Comparison of ENCODE assay signal across 1 cellular context in genomic region chr17:16352303-16352837, GRCh38.
A peak's percentile ranks its signal among the peaks of the same experiment; 100 is the strongest.
TF ChIP-seq lines count a peak whose summit lies in the region.

No MANE protein-coding gene starts in this region.

TF ChIP-seq in H1, 55 proteins besides CTCF, POLR2A, EP300 and RAD21:
- TF ChIP-seq POU5F1 (IDR thresholded peaks at IDR 0.05; ENCODE audit: low read depth, low read length) = no peak
- no peak for TF ChIP-seq PHF8 (conservative IDR thresholded peaks at IDR 0.05; ENCODE audit: low read depth, low read length)
- no peak for TF ChIP-seq SAP30 (IDR thresholded peaks at IDR 0.05; ENCODE audit: insufficient read depth, insufficient replicate concordance, low read length)
- TF ChIP-seq E2F6 (IDR thresholded peaks at IDR 0.05) = peak; percentile 74; the same call in 1 of the 2 replicates
- TF ChIP-seq JUN (IDR thresholded peaks at IDR 0.05; ENCODE audit: low read depth, low read length) = no peak
- TF ChIP-seq SP1 (IDR thresholded peaks at IDR 0.05; ENCODE audit: low read depth, low read length) = no peak
- no peak for TF ChIP-seq GTF2F1 (IDR thresholded peaks at IDR 0.05; ENCODE audit: borderline replicate concordance, low read depth, low read length)
- no peak; the same call in 1 of the 2 replicates for TF ChIP-seq RBBP5 (IDR thresholded peaks at IDR 0.05; ENCODE audit: borderline replicate concordance, low read depth, low read length)
- TF ChIP-seq EGR1 (IDR thresholded peaks at IDR 0.05; ENCODE audit: borderline replicate concordance, low read depth, low read length) = no peak
- no peak for TF ChIP-seq KDM1A (IDR thresholded peaks at IDR 0.05; ENCODE audit: borderline replicate concordance, low read length)
- no peak for TF ChIP-seq BCL11A (IDR thresholded peaks at IDR 0.05; ENCODE audit: low read depth in 2 of 2, low read length in 2 of 2)
- TF ChIP-seq EZH2 (IDR thresholded peaks at IDR 0.05; ENCODE audit: low read depth, low read length, severe bottlenecking) = no peak
- TF ChIP-seq CBX5 (IDR thresholded peaks at IDR 0.05; ENCODE audit: low read depth, low read length) = no peak
- peak; percentile 39 for TF ChIP-seq YY1 (IDR thresholded peaks at IDR 0.05; ENCODE audit: low read depth, low read length)
- no peak for TF ChIP-seq CHD1 (IDR thresholded peaks at IDR 0.05; ENCODE audit: low read depth, low read length)
- TF ChIP-seq MAFK (IDR thresholded peaks at IDR 0.05; ENCODE audit: low read depth, low read length) = no peak
- 0 out of 2 replicates have a peak, but pooled peaks have one; percentile 56 for TF ChIP-seq POLR2AphosphoS5 (IDR thresholded peaks at IDR 0.05; ENCODE audit: low read depth, low read length)
- TF ChIP-seq NRF1 (IDR thresholded peaks at IDR 0.05; ENCODE audit: low read depth, low read length) = no peak
- no peak for TF ChIP-seq SUZ12 (IDR thresholded peaks at IDR 0.05; ENCODE audit: low read length)
- TF ChIP-seq RNF2 (IDR thresholded peaks at IDR 0.05; ENCODE audit: borderline replicate concordance, low read depth, low read length, missing control alignments, poor library complexity, severe bottlenecking) = no peak
- TF ChIP-seq TAF1 (IDR thresholded peaks at IDR 0.05; ENCODE audit: low read depth, low read length) = peak; percentile 43; the same call in 1 of the 2 replicates
- TF ChIP-seq ATF2 (IDR thresholded peaks at IDR 0.05; ENCODE audit: low read length) = no peak
- TF ChIP-seq RFX5 (IDR thresholded peaks at IDR 0.05; ENCODE audit: borderline replicate concordance, low read depth, low read length) = no peak
- no peak for TF ChIP-seq CREB1 (IDR thresholded peaks at IDR 0.05)
- TF ChIP-seq GABPA (IDR thresholded peaks at IDR 0.05; ENCODE audit: borderline replicate concordance, insufficient read depth, low read length) = no peak
- 0 out of 2 replicates have a peak, but pooled peaks have one; percentile 43 for TF ChIP-seq CHD2 (IDR thresholded peaks at IDR 0.05; ENCODE audit: low read length)
- TF ChIP-seq CEBPB (IDR thresholded peaks at IDR 0.05; ENCODE audit: low read depth, low read length) = no peak
- TF ChIP-seq ATF3 (IDR thresholded peaks at IDR 0.05; ENCODE audit: insufficient read depth, low read depth, low read length) = no peak
- TF ChIP-seq HDAC2 (IDR thresholded peaks at IDR 0.05; ENCODE audit: borderline replicate concordance in 1 of 2, low read depth in 2 of 2, low read length in 2 of 2) = no peak
- TF ChIP-seq ASH2L (IDR thresholded peaks at IDR 0.05; ENCODE audit: low read length) = peak; percentile 79
- TF ChIP-seq TEAD4 (IDR thresholded peaks at IDR 0.05; ENCODE audit: low read depth, low read length) = no peak
- no peak for TF ChIP-seq CBX8 (IDR thresholded peaks at IDR 0.05; ENCODE audit: borderline replicate concordance, low read depth, low read length)
- no peak for TF ChIP-seq TCF12 (IDR thresholded peaks at IDR 0.05; ENCODE audit: low read depth, low read length)
- peak; percentile 90 for TF ChIP-seq MAX (IDR thresholded peaks at IDR 0.05)
- TF ChIP-seq TBP (IDR thresholded peaks at IDR 0.05; ENCODE audit: low read depth, low read length) = peak; percentile 44; the same call in 1 of the 2 replicates
- TF ChIP-seq CHD7 (IDR thresholded peaks at IDR 0.05; ENCODE audit: insufficient replicate concordance, low read length) = no peak
- peak; percentile 10; the same call in 1 of the 2 replicates for TF ChIP-seq BACH1 (IDR thresholded peaks at IDR 0.05; ENCODE audit: low read length)
- no peak for TF ChIP-seq FOSL1 (IDR thresholded peaks at IDR 0.05; ENCODE audit: insufficient read depth, low read depth, low read length)
- no peak for TF ChIP-seq KDM5A (IDR thresholded peaks at IDR 0.05; ENCODE audit: low read length)
- no peak for TF ChIP-seq SP4 (IDR thresholded peaks at IDR 0.05; ENCODE audit: low read length)
